In the genomic region with DNA sequence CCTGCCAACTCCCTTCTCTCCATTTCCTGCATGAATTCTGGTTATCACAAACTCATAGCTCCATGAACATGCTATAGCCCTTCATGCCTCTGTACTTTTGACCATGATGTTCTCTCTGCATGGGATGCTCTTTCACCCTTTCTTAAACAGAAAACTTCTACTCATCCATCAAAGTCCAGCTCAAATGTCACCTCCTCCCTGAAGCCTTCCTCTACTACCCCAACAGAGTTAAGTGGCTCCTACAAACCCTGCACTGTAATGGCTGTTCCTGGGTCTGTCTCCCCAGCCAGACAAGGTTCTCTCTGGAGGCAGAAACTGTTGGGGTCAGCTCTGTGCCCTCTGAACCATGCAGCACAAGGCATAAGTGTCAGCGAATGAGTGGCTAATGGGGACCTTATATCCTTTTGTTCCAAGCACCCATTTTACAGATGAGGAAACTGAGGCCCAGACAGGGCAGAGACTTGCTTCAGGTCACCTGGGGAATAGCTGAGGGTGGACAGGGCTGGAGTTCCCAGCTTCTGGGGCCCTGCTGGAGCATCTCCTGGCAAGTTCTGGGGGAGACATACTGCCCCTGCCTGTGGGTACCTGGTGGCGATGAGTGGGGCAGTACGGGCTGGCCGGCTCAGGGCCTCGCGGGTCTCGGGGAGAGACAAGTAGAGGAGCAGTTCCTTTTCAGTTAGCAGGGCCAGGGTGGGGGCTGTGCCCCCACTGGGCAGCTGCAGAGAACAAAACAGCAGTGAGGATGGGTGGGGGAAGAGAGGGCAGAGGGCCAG, we compare ENCODE assay signal across 18 cellular contexts. TPM values are rescaled to one million over a fixed set of nuclear protein-coding genes. Genes with fewer than 3 reads are reported as not detected.
DNase-seq lines count a peak whose midpoint lies in the region; ATAC-seq lines count a peak whose summit lies in the region.
"Had no signal": no experiment of that assay in that cellular context is flagged by ENCODE, and none has a peak within 500 bp of the region (broad histone marks: within the 10 kb centered on the region; RNA-seq: fewer than 3 reads in every experiment).

No MANE protein-coding gene starts in this region.

- no peak overlapping the region for H3K14ac ChIP-seq in neuronal stem cell (ENCODE audit: low read length)

- DNase-seq in Karpas-422 (no peak), caudate nucleus (lab: John Stamatoyannopoulos, UW) (no peak), neuronal stem cell (ENCODE audit: low spot score) (no peak)
- DNase-seq in activated naive CD4-positive, alpha-beta T cell treated with anti-CD3 and anti-CD28 coated beads for 36 hours: no peak
- DNase-seq: Kasumi-1, MM.1S, NCI-H1105, NCI-H2081 treated with DMSO at 0.1 percent for 48 hours, NCI-H510A, NCI-H774, PC-9, SIG-M5 had no signal

- no peak overlapping the region for H2BK15ac ChIP-seq in neuronal stem cell (ENCODE audit: low read length)

- H2BK12ac ChIP-seq in neuronal stem cell (ENCODE audit: low read length): no peak overlapping the region

- H4K20me1 ChIP-seq in BLaER1: no peaks in the 10 kb centered on the region
- no peaks in the 10 kb centered on the region for H4K20me1 ChIP-seq in Karpas-422 (ENCODE audit: insufficient read depth, low read depth, low read length)

- H3K4ac ChIP-seq in neuronal stem cell (ENCODE audit: low read length): no peak overlapping the region

- H3K9me3 Mint-ChIP-seq in activated naive CD4-positive, alpha-beta T cell treated with anti-CD3 and anti-CD28 coated beads for 36 hours: no peaks in the 10 kb centered on the region

- H3K4me3 ChIP-seq in BLaER1: no peak overlapping the region
- H3K4me3 ChIP-seq in Karpas-422 (ENCODE audit: low read length): no peak overlapping the region
- no peak overlapping the region for H3K4me3 ChIP-seq in neuronal stem cell (ENCODE audit: low read length in 2 of 2)
- H3K4me3 ChIP-seq: PC-9 had no signal

- ATAC-seq in HG03196 (IDR thresholded peaks at IDR 0.05; ENCODE audit: unreplicated experiment) (no peak), GM21423 (IDR thresholded peaks at IDR 0.05; ENCODE audit: unreplicated experiment) (no peak), HG03432 (IDR thresholded peaks at IDR 0.05; ENCODE audit: unreplicated experiment) (no peak)

- H3K27ac ChIP-seq in BLaER1: peak overlapping the region; percentile 92; the same call in 1 of the 2 replicates
- peak overlapping the region; percentile 99 for H3K27ac ChIP-seq in Karpas-422 (ENCODE audit: low read length)
- peak overlapping the region; percentile 60 for H3K27ac ChIP-seq in caudate nucleus (ENCODE audit: low read depth, low read length)
- no peak overlapping the region for H3K27ac ChIP-seq in neuronal stem cell (replicated peaks; ENCODE audit: low read length)
- H3K27ac ChIP-seq: C4-2B, PC-9, RWPE1 had no signal

- H3K9ac ChIP-seq in BLaER1: no peak overlapping the region
- H3K9ac ChIP-seq in Karpas-422 (ENCODE audit: low read length): no peak overlapping the region
- no peak overlapping the region for H3K9ac ChIP-seq in neuronal stem cell (ENCODE audit: low read depth, low read length, poor library complexity)

- H3K36me3 ChIP-seq in BLaER1: peaks cover 53% of the 10 kb centered on the region
- H3K36me3 ChIP-seq in Karpas-422 (ENCODE audit: insufficient read depth, low read length): peaks cover 44% of the 10 kb centered on the region
- peaks cover 10 to 31% of the 10 kb centered on the region in 2 donors for H3K36me3 ChIP-seq in neuronal stem cell (replicated peaks in 1 of 2; ENCODE audit: control insufficient read depth in 2 of 2, insufficient read depth in 2 of 2, low read length in 2 of 2)

- WGBS in neuronal stem cell (ENCODE audit: extremely low coverage in 2 of 2, insufficient read length in 2 of 2, insufficient replicate concordance in 1 of 2), 2 donors: no CpG with 5 or more reads among the region's 7 CpGs

- H2AFZ ChIP-seq in Karpas-422 (ENCODE audit: low read length) (no peak overlapping the region), neuronal stem cell (ENCODE audit: low read length) (no peak overlapping the region)
- H2AFZ ChIP-seq: PC-9 had no signal

- H3K27me3 ChIP-seq in BLaER1: no peaks in the 10 kb centered on the region
- H3K27me3 ChIP-seq in Karpas-422 (ENCODE audit: low read length): no peaks in the 10 kb centered on the region
- no peaks in the 10 kb centered on the region for H3K27me3 ChIP-seq in neuronal stem cell (ENCODE audit: control insufficient read depth in 3 of 3, insufficient read depth in 3 of 3, low read depth in 1 of 3, low read length in 3 of 3)

- H2BK120ac ChIP-seq in neuronal stem cell (ENCODE audit: low read depth, low read length): no peak overlapping the region

- no peak overlapping the region for H3K18ac ChIP-seq in neuronal stem cell (ENCODE audit: low read length)

- H4K91ac ChIP-seq in neuronal stem cell (ENCODE audit: low read depth, low read length, poor library complexity): no peak overlapping the region

- H3K4me1 ChIP-seq in BLaER1 (peaks cover 56% of the 10 kb centered on the region), Karpas-422 (ENCODE audit: low read length) (peaks cover 55% of the 10 kb centered on the region), neuronal stem cell (ENCODE audit: control insufficient read depth in 2 of 2, insufficient read depth in 1 of 2, low read depth in 1 of 2, low read length in 2 of 2) (peaks cover 0 to 2% of the 10 kb centered on the region in 2 donors)

- H3K36me3 Mint-ChIP-seq in activated naive CD4-positive, alpha-beta T cell treated with anti-CD3 and anti-CD28 coated beads for 36 hours (ENCODE audit: low read depth): peaks cover 4% of the 10 kb centered on the region

- peaks cover 18% of the 10 kb centered on the region for H3K79me2 ChIP-seq in Karpas-422 (ENCODE audit: low read length)

- H3K9me3 ChIP-seq in BLaER1: no peaks in the 10 kb centered on the region; the same call in 1 of the 2 replicates
- no peaks in the 10 kb centered on the region for H3K9me3 ChIP-seq in Karpas-422 (ENCODE audit: low read length)
- peaks cover 2 to 6% of the 10 kb centered on the region in 2 donors for H3K9me3 ChIP-seq in neuronal stem cell (replicated peaks in 1 of 2; ENCODE audit: control insufficient read depth in 2 of 2, insufficient read depth in 1 of 2, low read depth in 1 of 2, low read length in 2 of 2)

- no peak overlapping the region for H3K4me3 Mint-ChIP-seq in activated naive CD4-positive, alpha-beta T cell treated with anti-CD3 and anti-CD28 coated beads for 36 hours

- intact Hi-C loops in activated naive CD4-positive, alpha-beta T cell treated with anti-CD3 and anti-CD28 coated beads for 36 hours (cut with micrococcal nuclease): no loop called here

- H3K27me3 Mint-ChIP-seq in activated naive CD4-positive, alpha-beta T cell treated with anti-CD3 and anti-CD28 coated beads for 36 hours (ENCODE audit: low read depth): no peaks in the 10 kb centered on the region

- peak overlapping the region; percentile 94 for H3K4me2 ChIP-seq in BLaER1
- no peak overlapping the region for H3K4me2 ChIP-seq in Karpas-422 (ENCODE audit: low read depth, low read length, poor library complexity, severe bottlenecking)
- H3K4me2 ChIP-seq in neuronal stem cell (ENCODE audit: insufficient read depth, low read length, poor library complexity, severe bottlenecking): no peak overlapping the region
- H3K4me2 ChIP-seq: PC-9 had no signal

- no peak overlapping the region for H2BK5ac ChIP-seq in neuronal stem cell (ENCODE audit: low read length)

- no peaks in the 10 kb centered on the region for H3K9me2 ChIP-seq in Karpas-422 (replicated peaks; ENCODE audit: insufficient read depth, low read length)

- H2AK5ac ChIP-seq in neuronal stem cell (ENCODE audit: low read depth, low read length): peak overlapping the region; percentile 19

- H3K4me1 Mint-ChIP-seq in activated naive CD4-positive, alpha-beta T cell treated with anti-CD3 and anti-CD28 coated beads for 36 hours (ENCODE audit: low read depth): no peaks in the 10 kb centered on the region

- CTCF ChIA-PET in activated naive CD4-positive, alpha-beta T cell treated with anti-CD3 and anti-CD28 coated beads for 36 hours (lab: Charles Lee): no interaction called here

- H3K79me1 ChIP-seq in neuronal stem cell (ENCODE audit: low read depth, low read length): peaks cover 1% of the 10 kb centered on the region

- no peak overlapping the region for H4K8ac ChIP-seq in neuronal stem cell (ENCODE audit: low read depth, low read length)

- no peak overlapping the region for H3K27ac Mint-ChIP-seq in activated naive CD4-positive, alpha-beta T cell treated with anti-CD3 and anti-CD28 coated beads for 36 hours

- H3K23ac ChIP-seq in neuronal stem cell (ENCODE audit: low read depth, low read length, poor library complexity): no peak overlapping the region

RNA-seq across cellular contexts. Expression of a gene that starts 10.6 kb away (rescaled TPM):
- 30.7 and 32.5 TPM in 2 replicates for total RNA-seq in Karpas-422 (2014; rRNA removed; shearing (Covaris generic); ENCODE audit: low replicate concordance)
- 19.0 TPM for polyA plus RNA-seq in neuronal stem cell (2013, experiment 1 of 2)
- polyA plus RNA-seq in neuronal stem cell (2013, experiment 2 of 2): 19.7 TPM
- 10 to 100 TPM; 42.4 to 43.0 TPM for total RNA-seq in activated naive CD4-positive, alpha-beta T cell treated with anti-CD3 and anti-CD28 coated beads for 36 hours

RNA-seq across cellular contexts. Expression of a gene that starts 31.7 kb away (rescaled TPM):
- 51.4 and 85.6 TPM in 2 replicates for total RNA-seq in Karpas-422 (2014; rRNA removed; shearing (Covaris generic); ENCODE audit: low replicate concordance)
- polyA plus RNA-seq in neuronal stem cell (2013, experiment 1 of 2): 4.0 TPM
- 3.8 TPM for polyA plus RNA-seq in neuronal stem cell (2013, experiment 2 of 2)
- total RNA-seq in activated naive CD4-positive, alpha-beta T cell treated with anti-CD3 and anti-CD28 coated beads for 36 hours: 1 to 10 TPM; 2.6 to 2.9 TPM

Comparison
In these comparisons a context has a peak if more than half of its experiments do, and no peak if none do; other contexts are left out.
1. RNA of a gene that starts 31.7 kb away (total RNA-seq): 51.4 to 85.6 TPM in Karpas-422; 2.6 to 2.9 TPM in activated naive CD4-positive, alpha-beta T cell treated with anti-CD3 and anti-CD28 coated beads for 36 hours; every median in the first group is over 10 times any median in the second.